ENCODE assay signal across 1 cellular context in the genomic region with DNA sequence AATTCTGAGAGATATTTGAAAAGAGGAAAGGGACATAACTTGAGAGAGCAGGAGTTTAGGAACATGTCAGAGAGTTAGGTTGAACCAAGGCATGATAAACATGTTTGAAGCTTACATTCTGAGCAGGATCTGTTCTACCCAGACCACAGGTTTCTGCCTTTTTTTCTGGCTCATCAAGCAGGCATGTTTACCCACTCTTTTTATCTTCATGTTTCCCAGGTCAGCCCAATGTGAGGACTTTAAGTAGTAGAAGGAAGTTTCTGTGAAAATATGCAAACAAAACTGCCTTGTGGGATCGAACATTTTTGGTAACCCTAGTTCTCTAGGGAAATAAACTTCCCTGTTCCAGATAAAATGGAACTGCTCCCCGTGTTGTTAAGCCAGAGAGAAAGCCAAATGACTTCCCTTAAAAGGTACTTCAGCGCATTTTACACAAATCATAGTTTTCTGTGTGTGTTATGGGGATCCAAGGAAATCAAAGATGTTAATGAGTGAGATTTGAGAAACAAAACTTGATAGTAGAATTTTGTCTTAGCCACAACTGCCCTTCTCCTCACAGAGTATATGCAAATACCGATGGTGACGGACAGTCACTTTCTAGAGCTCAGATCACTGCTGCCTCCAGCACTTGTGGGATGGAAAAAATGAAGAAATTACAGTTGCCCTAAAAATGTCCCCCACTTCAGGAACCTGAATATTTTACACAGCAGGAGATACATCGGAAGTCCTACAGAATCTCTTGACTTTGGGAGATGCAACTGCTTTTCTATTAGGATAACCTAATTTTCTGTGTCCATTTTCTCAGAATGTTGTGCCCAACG.
TF ChIP-seq lines count a peak whose summit lies in the region.

No MANE protein-coding gene starts in this region.

TF ChIP-seq in GM23338, 12 proteins besides CTCF, POLR2A, EP300 and RAD21 (continued from another document):
- TF ChIP-seq, protein P1, sequence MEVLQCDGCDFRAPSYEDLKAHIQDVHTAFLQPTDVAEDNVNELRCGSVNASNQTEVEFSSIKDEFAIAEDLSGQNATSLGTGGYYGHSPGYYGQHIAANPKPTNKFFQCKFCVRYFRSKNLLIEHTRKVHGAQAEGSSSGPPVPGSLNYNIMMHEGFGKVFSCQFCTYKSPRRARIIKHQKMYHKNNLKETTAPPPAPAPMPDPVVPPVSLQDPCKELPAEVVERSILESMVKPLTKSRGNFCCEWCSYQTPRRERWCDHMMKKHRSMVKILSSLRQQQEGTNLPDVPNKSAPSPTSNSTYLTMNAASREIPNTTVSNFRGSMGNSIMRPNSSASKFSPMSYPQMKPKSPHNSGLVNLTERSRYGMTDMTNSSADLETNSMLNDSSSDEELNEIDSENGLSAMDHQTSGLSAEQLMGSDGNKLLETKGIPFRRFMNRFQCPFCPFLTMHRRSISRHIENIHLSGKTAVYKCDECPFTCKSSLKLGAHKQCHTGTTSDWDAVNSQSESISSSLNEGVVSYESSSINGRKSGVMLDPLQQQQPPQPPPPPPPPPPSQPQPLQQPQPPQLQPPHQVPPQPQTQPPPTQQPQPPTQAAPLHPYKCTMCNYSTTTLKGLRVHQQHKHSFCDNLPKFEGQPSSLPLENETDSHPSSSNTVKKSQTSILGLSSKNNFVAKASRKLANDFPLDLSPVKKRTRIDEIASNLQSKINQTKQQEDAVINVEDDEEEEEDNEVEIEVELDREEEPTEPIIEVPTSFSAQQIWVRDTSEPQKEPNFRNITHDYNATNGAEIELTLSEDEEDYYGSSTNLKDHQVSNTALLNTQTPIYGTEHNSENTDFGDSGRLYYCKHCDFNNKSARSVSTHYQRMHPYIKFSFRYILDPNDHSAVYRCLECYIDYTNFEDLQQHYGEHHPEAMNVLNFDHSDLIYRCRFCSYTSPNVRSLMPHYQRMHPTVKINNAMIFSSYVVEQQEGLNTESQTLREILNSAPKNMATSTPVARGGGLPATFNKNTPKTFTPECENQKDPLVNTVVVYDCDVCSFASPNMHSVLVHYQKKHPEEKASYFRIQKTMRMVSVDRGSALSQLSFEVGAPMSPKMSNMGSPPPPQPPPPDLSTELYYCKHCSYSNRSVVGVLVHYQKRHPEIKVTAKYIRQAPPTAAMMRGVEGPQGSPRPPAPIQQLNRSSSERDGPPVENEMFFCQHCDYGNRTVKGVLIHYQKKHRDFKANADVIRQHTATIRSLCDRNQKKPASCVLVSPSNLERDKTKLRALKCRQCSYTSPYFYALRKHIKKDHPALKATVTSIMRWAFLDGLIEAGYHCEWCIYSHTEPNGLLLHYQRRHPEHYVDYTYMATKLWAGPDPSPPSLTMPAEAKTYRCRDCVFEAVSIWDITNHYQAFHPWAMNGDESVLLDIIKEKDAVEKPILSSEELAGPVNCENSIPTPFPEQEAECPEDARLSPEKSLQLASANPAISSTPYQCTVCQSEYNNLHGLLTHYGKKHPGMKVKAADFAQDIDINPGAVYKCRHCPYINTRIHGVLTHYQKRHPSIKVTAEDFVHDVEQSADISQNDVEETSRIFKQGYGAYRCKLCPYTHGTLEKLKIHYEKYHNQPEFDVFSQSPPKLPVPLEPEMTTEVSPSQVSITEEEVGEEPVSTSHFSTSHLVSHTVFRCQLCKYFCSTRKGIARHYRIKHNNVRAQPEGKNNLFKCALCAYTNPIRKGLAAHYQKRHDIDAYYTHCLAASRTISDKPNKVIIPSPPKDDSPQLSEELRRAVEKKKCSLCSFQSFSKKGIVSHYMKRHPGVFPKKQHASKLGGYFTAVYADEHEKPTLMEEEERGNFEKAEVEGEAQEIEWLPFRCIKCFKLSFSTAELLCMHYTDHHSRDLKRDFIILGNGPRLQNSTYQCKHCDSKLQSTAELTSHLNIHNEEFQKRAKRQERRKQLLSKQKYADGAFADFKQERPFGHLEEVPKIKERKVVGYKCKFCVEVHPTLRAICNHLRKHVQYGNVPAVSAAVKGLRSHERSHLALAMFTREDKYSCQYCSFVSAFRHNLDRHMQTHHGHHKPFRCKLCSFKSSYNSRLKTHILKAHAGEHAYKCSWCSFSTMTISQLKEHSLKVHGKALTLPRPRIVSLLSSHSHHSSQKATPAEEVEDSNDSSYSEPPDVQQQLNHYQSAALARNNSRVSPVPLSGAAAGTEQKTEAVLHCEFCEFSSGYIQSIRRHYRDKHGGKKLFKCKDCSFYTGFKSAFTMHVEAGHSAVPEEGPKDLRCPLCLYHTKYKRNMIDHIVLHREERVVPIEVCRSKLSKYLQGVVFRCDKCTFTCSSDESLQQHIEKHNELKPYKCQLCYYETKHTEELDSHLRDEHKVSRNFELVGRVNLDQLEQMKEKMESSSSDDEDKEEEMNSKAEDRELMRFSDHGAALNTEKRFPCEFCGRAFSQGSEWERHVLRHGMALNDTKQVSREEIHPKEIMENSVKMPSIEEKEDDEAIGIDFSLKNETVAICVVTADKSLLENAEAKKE (CRISPR knock-in tag; IDR thresholded peaks at IDR 0.05): no peak
- no peak for TF ChIP-seq NANOG (IDR thresholded peaks at IDR 0.05; ENCODE audit: borderline replicate concordance)
- no peak for TF ChIP-seq CREB1 (CRISPR knock-in tag; IDR thresholded peaks at IDR 0.05; ENCODE audit: low read depth)
- TF ChIP-seq, protein P2, sequence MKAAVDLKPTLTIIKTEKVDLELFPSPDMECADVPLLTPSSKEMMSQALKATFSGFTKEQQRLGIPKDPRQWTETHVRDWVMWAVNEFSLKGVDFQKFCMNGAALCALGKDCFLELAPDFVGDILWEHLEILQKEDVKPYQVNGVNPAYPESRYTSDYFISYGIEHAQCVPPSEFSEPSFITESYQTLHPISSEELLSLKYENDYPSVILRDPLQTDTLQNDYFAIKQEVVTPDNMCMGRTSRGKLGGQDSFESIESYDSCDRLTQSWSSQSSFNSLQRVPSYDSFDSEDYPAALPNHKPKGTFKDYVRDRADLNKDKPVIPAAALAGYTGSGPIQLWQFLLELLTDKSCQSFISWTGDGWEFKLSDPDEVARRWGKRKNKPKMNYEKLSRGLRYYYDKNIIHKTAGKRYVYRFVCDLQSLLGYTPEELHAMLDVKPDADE (IDR thresholded peaks at IDR 0.05): no peak
- no peak for TF ChIP-seq EZH2phosphoT487 (IDR thresholded peaks at IDR 0.05; ENCODE audit: unreplicated experiment)
- TF ChIP-seq ZNF331 (CRISPR knock-in tag; IDR thresholded peaks at IDR 0.05; ENCODE audit: low read depth): no peak
- no peak for TF ChIP-seq ZNF114 (CRISPR knock-in tag; IDR thresholded peaks at IDR 0.05)
- TF ChIP-seq, protein P3, sequence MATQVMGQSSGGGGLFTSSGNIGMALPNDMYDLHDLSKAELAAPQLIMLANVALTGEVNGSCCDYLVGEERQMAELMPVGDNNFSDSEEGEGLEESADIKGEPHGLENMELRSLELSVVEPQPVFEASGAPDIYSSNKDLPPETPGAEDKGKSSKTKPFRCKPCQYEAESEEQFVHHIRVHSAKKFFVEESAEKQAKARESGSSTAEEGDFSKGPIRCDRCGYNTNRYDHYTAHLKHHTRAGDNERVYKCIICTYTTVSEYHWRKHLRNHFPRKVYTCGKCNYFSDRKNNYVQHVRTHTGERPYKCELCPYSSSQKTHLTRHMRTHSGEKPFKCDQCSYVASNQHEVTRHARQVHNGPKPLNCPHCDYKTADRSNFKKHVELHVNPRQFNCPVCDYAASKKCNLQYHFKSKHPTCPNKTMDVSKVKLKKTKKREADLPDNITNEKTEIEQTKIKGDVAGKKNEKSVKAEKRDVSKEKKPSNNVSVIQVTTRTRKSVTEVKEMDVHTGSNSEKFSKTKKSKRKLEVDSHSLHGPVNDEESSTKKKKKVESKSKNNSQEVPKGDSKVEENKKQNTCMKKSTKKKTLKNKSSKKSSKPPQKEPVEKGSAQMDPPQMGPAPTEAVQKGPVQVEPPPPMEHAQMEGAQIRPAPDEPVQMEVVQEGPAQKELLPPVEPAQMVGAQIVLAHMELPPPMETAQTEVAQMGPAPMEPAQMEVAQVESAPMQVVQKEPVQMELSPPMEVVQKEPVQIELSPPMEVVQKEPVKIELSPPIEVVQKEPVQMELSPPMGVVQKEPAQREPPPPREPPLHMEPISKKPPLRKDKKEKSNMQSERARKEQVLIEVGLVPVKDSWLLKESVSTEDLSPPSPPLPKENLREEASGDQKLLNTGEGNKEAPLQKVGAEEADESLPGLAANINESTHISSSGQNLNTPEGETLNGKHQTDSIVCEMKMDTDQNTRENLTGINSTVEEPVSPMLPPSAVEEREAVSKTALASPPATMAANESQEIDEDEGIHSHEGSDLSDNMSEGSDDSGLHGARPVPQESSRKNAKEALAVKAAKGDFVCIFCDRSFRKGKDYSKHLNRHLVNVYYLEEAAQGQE (IDR thresholded peaks at IDR 0.05; ENCODE audit: unreplicated experiment): no peak
